ENCODE assay signal across 2 cellular contexts in genomic region chr6:108581237-108581931, GRCh38.
TF ChIP-seq lines count a peak whose summit lies in the region.

No MANE protein-coding gene starts in this region.

TF ChIP-seq in GM12878, 131 proteins besides CTCF, POLR2A, EP300 and RAD21 (continued from another document):
- no peak for TF ChIP-seq SUPT20H (IDR thresholded peaks at IDR 0.05; ENCODE audit: borderline replicate concordance, control insufficient read depth, low read depth, low read length)
- no peak for TF ChIP-seq SREBF2 (IDR thresholded peaks at IDR 0.05; ENCODE audit: low read length)
- TF ChIP-seq ESRRA (IDR thresholded peaks at IDR 0.05; ENCODE audit: low read length): no peak

TF ChIP-seq in liver, 16 proteins besides CTCF, POLR2A, EP300 and RAD21 (continued from another document):
- TF ChIP-seq NR2F2 (IDR thresholded peaks at IDR 0.05) (peak; percentile 35), RXRA (IDR thresholded peaks at IDR 0.05) (peak; percentile 90 to 92), MAX (IDR thresholded peaks at IDR 0.05) (peak; percentile 78), HNF4G (IDR thresholded peaks at IDR 0.05) (peak; percentile 57), GABPA (IDR thresholded peaks at IDR 0.05 in 1 of 2, conservative IDR thresholded peaks at IDR 0.05 in 1 of 2) (peak in 1 of 2 donors; percentile 31), HNF4A (conservative IDR thresholded peaks at IDR 0.05) (peak; percentile 82 to 83), REST (IDR thresholded peaks at IDR 0.05) (peak; percentile 40), SP1 (IDR thresholded peaks at IDR 0.05) (peak; percentile 71), EGR1 (IDR thresholded peaks at IDR 0.05; ENCODE audit: low read depth in 2 of 2) (peak in 1 of 2 donors; percentile 61), YY1 (IDR thresholded peaks at IDR 0.05) (peak; percentile 92), JUND (IDR thresholded peaks at IDR 0.05) (peak; percentile 74 to 80), FOXA2 (IDR thresholded peaks at IDR 0.05) (peak; percentile 67)
- TF ChIP-seq, protein P1, sequence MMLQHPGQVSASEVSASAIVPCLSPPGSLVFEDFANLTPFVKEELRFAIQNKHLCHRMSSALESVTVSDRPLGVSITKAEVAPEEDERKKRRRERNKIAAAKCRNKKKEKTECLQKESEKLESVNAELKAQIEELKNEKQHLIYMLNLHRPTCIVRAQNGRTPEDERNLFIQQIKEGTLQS (IDR thresholded peaks at IDR 0.05): peak; percentile 91
